ENCODE assay signal across 8 cellular contexts in genomic region chr7:51288896-51289607, GRCh38. TPM values are rescaled to one million over a fixed set of nuclear protein-coding genes. Genes with fewer than 3 reads are reported as not detected.
DNase-seq lines count a peak whose midpoint lies in the region; ATAC-seq and TF ChIP-seq lines count a peak whose summit lies in the region.

No MANE protein-coding gene starts in this region.

- no TSS peak for BruUV-seq in MCF 10A (replicated peaks; lab: Mats Ljungman, UMichigan)

- no peak for DNase-seq in breast epithelium (ENCODE audit: low spot score in 2 of 2)
- no peak for DNase-seq in MCF 10A (ENCODE audit: unreplicated experiment)
- no peak for DNase-seq in lung (ENCODE audit: low spot score)
- DNase-seq in transverse colon: peak; percentile 60
- DNase-seq in HT-29 (ENCODE audit: low spot score): no peak
- DNase-seq in uterus: no peak
- DNase-seq in hepatic stellate cell (ENCODE audit: low spot score): no peak

- H3K27ac Mint-ChIP-seq in MCF 10A (ENCODE audit: low read depth, unreplicated experiment) (no peak overlapping the region), brain (peak overlapping the region; percentile 29 to 97 (median 88))

- H3K27me3 Mint-ChIP-seq in MCF 10A (ENCODE audit: insufficient read depth, unreplicated experiment) (no peaks in the 10 kb centered on the region), brain (peaks cover 10% of the 10 kb centered on the region)

- WGBS in lung, 2 donors: 43 to 54% methylated on average over 7 of the region's 7 CpGs
- 47 to 49% methylated on average over 4 to 7 of the region's 7 CpGs for WGBS in transverse colon (ENCODE audit: low coverage in 1 of 2), 2 donors

- in situ Hi-C loops in transverse colon (cut with MboI; ENCODE audit: low pct_ligation_motif_present in 1 of 4, low pct_unique_long_range_greater_than_20kb in 1 of 4, low sequenced_read_pairs in 3 of 4): no loop called here

- H3K4me1 ChIP-seq in breast epithelium: no peaks in the 10 kb centered on the region
- peaks cover 0 to 7% of the 10 kb centered on the region in 2 donors for H3K4me1 ChIP-seq in lung (ENCODE audit: control insufficient read depth in 2 of 2, insufficient read depth in 2 of 2, low read length in 2 of 2)
- H3K4me1 ChIP-seq in transverse colon: peaks cover 6 to 34% (median 21%) of the 10 kb centered on the region in 4 donors
- H3K4me1 ChIP-seq in uterus: no peaks in the 10 kb centered on the region

- CTCF ChIA-PET in MCF 10A (lab: Yijun Ruan, JAX): no interaction called here

- no peaks in the 10 kb centered on the region for H3K36me3 ChIP-seq in breast epithelium
- no peaks in the 10 kb centered on the region for H3K36me3 ChIP-seq in lung (ENCODE audit: control insufficient read depth in 2 of 2, insufficient read depth in 2 of 2, low read length in 2 of 2)
- no peaks in the 10 kb centered on the region for H3K36me3 ChIP-seq in transverse colon
- no peaks in the 10 kb centered on the region for H3K36me3 ChIP-seq in uterus

- no peak for ATAC-seq in lung (ENCODE audit: insufficient read depth, low FRiP score)

- POLR2A ChIA-PET in MCF 10A (lab: Yijun Ruan, JAX): interaction anchor here (0.7 to 1.0 kb wide), 2 partner anchors 12 to 67 kb away, joined by 3 to 5 read pairs; no protein-coding TSS in a partner anchor

- intact Hi-C loops in breast epithelium (cut with DNase I; ENCODE audit: low total_unique reads): no loop called here
- intact Hi-C loops in MCF 10A (cut with micrococcal nuclease): no loop called here
- intact Hi-C loops in transverse colon (cut with DNase I; ENCODE audit: low total_unique reads): no loop called here
- intact Hi-C loops in uterus (cut with DNase I; ENCODE audit: low total_unique reads): no loop called here

- H3K27ac ChIP-seq in breast epithelium (peak overlapping the region; percentile 22 to 72), lung (ENCODE audit: low read depth in 1 of 2, low read length in 1 of 2) (peak overlapping the region; percentile 47 to 80), transverse colon (peak overlapping the region; percentile 78 to 84 (median 82)), uterus (no peak overlapping the region)

- H3K4me3 ChIP-seq in breast epithelium (no peak overlapping the region), lung (no peak overlapping the region), transverse colon (no peak overlapping the region), uterus (no peak overlapping the region)

- no peaks in the 10 kb centered on the region for H3K9me3 ChIP-seq in breast epithelium
- no peaks in the 10 kb centered on the region for H3K9me3 ChIP-seq in lung (ENCODE audit: control insufficient read depth in 2 of 2, insufficient read depth in 1 of 2, low read length in 1 of 2)
- H3K9me3 ChIP-seq in transverse colon: no peaks in the 10 kb centered on the region
- no peaks in the 10 kb centered on the region for H3K9me3 ChIP-seq in uterus

- H3K9me3 Mint-ChIP-seq in MCF 10A (ENCODE audit: unreplicated experiment) (no peaks in the 10 kb centered on the region), brain (peaks cover 0 to 18% (median 3%) of the 10 kb centered on the region in 5 experiments)

- no peaks in the 10 kb centered on the region for H3K36me3 Mint-ChIP-seq in MCF 10A (ENCODE audit: insufficient read depth, unreplicated experiment)
- H3K36me3 Mint-ChIP-seq in brain: no peaks in the 10 kb centered on the region

- H3K27me3 ChIP-seq in breast epithelium: no peaks in the 10 kb centered on the region
- H3K27me3 ChIP-seq in lung (ENCODE audit: control insufficient read depth, insufficient read depth): no peaks in the 10 kb centered on the region
- no peaks in the 10 kb centered on the region for H3K27me3 ChIP-seq in transverse colon
- no peaks in the 10 kb centered on the region for H3K27me3 ChIP-seq in uterus

- TF ChIP-seq EP300 in transverse colon (IDR thresholded peaks at IDR 0.05; ENCODE audit: low read depth): no peak

- no peak overlapping the region for H3K4me3 Mint-ChIP-seq in MCF 10A (ENCODE audit: unreplicated experiment)
- peak overlapping the region in 3 of 5 experiments; percentile 27 to 61 (median 28) for H3K4me3 Mint-ChIP-seq in brain

- TF ChIP-seq POLR2A in breast epithelium (IDR thresholded peaks at IDR 0.05): no peak
- TF ChIP-seq POLR2A in transverse colon (IDR thresholded peaks at IDR 0.05): no peak
- no peak for TF ChIP-seq POLR2A in uterus (IDR thresholded peaks at IDR 0.05)

- TF ChIP-seq CTCF in breast epithelium (IDR thresholded peaks at IDR 0.05) (no peak), MCF 10A (IDR thresholded peaks at IDR 0.05; ENCODE audit: unreplicated experiment) (no peak), brain (conservative IDR thresholded peaks at IDR 0.05) (no peak), lung (IDR thresholded peaks at IDR 0.05; ENCODE audit: control extremely low read depth, extremely low read depth) (no peak), transverse colon (IDR thresholded peaks at IDR 0.05) (no peak), uterus (IDR thresholded peaks at IDR 0.05) (no peak)

- H3K4me1 Mint-ChIP-seq in MCF 10A (ENCODE audit: insufficient read depth, unreplicated experiment) (no peaks in the 10 kb centered on the region), brain (peaks cover 55% of the 10 kb centered on the region)

RNA-seq across cellular contexts. Expression of gene COBL, which starts 27.6 kb away (rescaled TPM):
- total RNA-seq in breast epithelium (10 to 100 TPM in 2 of 3 donors, 1 to 10 TPM in 1; 2.2 to 37.3 (median 16.1) TPM), MCF 10A (2022) (7.3 and 12.3 TPM in 2 replicates), lung (10 to 100 TPM; 21.7 to 38.1 TPM), transverse colon (100 to 1,000 TPM in 1 of 4 donors, 10 to 100 TPM in 3; 62.4 to 114 (median 72.2) TPM), uterus (1 to 10 TPM in 3 of 4 donors, under 1 TPM in 1; under 0.01 to 7.7 (median 2.6) TPM)
- polyA plus RNA-seq in brain (ENCODE audit: insufficient read depth, low read depth, low replicate concordance) (31.5 TPM), lung (1 to 10 TPM; 6.3 to 8.3 TPM)
- 7.6 and 8.6 TPM in 2 replicates for total RNA-seq in HT-29 (2014; rRNA removed; shearing (Covaris generic))

Comparison
In these comparisons a context has a peak if more than half of its experiments do, and no peak if none do; other contexts are left out.
1. H3K27ac ChIP-seq: peak in breast epithelium (2 of 2), lung (2 of 2) and transverse colon (4 of 4); none in uterus (0 of 2).